Comparison of ENCODE assay signal across 32 cellular contexts in the genomic region with DNA sequence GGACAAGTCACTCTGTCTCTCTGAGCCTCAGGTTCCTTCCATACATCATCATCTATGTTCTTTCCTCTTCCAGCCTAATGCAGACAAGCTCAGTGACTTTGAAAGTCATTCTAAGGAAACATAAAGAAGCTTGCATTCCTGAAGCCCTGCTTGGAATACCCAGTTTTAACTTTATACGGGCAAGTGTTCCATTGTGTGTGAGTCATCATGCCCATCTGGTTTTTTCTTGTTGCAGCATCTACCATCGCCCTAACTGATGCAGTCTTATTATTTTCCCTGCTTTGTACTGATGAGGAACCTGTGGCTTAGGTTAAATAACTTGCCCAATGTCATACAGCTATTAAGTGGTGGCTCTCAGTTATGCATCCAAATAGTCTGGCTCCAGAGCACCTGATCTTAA.
"Had no signal": no experiment of that assay in that cellular context is flagged by ENCODE, and none has a peak within 500 bp of the region (broad histone marks: within the 10 kb centered on the region; RNA-seq: fewer than 3 reads in every experiment).

No MANE protein-coding gene starts in this region.

- H3K27me3 Mint-ChIP-seq: progenitor cell of endocrine pancreas; stimulated activated memory B cell treated with anti-CD40 and anti-IgM and Interleukin-4, amounts not matched to agents 10 μg/mL and 1 μg/mL and 100 μg/mL, for 72 hours; stimulated activated naive CD8-positive, alpha-beta T cell treated with anti-CD3 and anti-CD28 coated beads, Interleukin-15, amount 100 ng/mL, for 72 hours had no signal

- H3K4me2 ChIP-seq: neural progenitor cell, smooth muscle cell had no signal

- H2AFZ ChIP-seq: neural progenitor cell, parathyroid adenoma had no signal

- H3K27ac Mint-ChIP-seq: natural killer cell; nephron; neural progenitor cell; progenitor cell of endocrine pancreas; stimulated activated memory B cell treated with anti-CD40 and anti-IgM and Interleukin-4, amounts not matched to agents 10 μg/mL and 1 μg/mL and 100 μg/mL, for 72 hours; stimulated activated naive CD8-positive, alpha-beta T cell treated with anti-CD3 and anti-CD28 coated beads, Interleukin-15, amount 100 ng/mL, for 72 hours had no signal

- H3K9me3 ChIP-seq: ovary, psoas muscle, sigmoid colon, spleen, suprapubic skin, testis, tibial artery, transverse colon, upper lobe of left lung, vagina had no signal

- H3K36me3 ChIP-seq: neural progenitor cell, ovary, right lobe of liver, sigmoid colon, spleen, suprapubic skin, tibial artery, transverse colon, upper lobe of left lung, vagina had no signal

- ATAC-seq: natural killer cell; psoas muscle; right cardiac atrium; right lobe of liver; stimulated activated memory B cell treated with anti-CD40 and anti-IgM and Interleukin-4, amounts not matched to agents 10 μg/mL and 1 μg/mL and 100 μg/mL, for 72 hours; stimulated activated naive CD8-positive, alpha-beta T cell treated with anti-CD3 and anti-CD28 coated beads, Interleukin-15, amount 100 ng/mL, for 72 hours; stimulated activated naive CD8-positive, alpha-beta T cell treated with anti-CD3 and anti-CD28 coated beads, Interleukin-15, Interleukin-2, amounts not matched to agents 100 U/mL and 50 U/mL, for 24 hours had no signal

- H3K79me2 ChIP-seq: parathyroid adenoma had no signal

- FAIRE-seq: urothelium cell line had no signal

- H3K9me3 Mint-ChIP-seq: natural killer cell; nephron; neural progenitor cell; stimulated activated memory B cell treated with anti-CD40 and anti-IgM and Interleukin-4, amounts not matched to agents 10 μg/mL and 1 μg/mL and 100 μg/mL, for 72 hours; stimulated activated naive CD8-positive, alpha-beta T cell treated with anti-CD3 and anti-CD28 coated beads, Interleukin-15, amount 100 ng/mL, for 72 hours had no signal

- H3K9ac ChIP-seq: neural progenitor cell, parathyroid adenoma had no signal

- H3K4me3 ChIP-seq: neural progenitor cell, ovary, psoas muscle, right lobe of liver, sigmoid colon, skin epidermis, smooth muscle cell, spleen, suprapubic skin, testis, tibial artery, transverse colon, upper lobe of left lung, vagina had no signal

- H3K27ac ChIP-seq: neural progenitor cell, ovary, parathyroid adenoma, psoas muscle, right lobe of liver, sigmoid colon, skin epidermis, spleen, suprapubic skin, testis, tibial artery, transverse colon, upper lobe of left lung, vagina had no signal

- H3K4me1 Mint-ChIP-seq: natural killer cell; neural progenitor cell; stimulated activated memory B cell treated with anti-CD40 and anti-IgM and Interleukin-4, amounts not matched to agents 10 μg/mL and 1 μg/mL and 100 μg/mL, for 72 hours; stimulated activated naive CD8-positive, alpha-beta T cell treated with anti-CD3 and anti-CD28 coated beads, Interleukin-15, amount 100 ng/mL, for 72 hours had no signal

- DNase-seq: natural killer cell; occipital lobe; ovary; posterior cingulate gyrus; psoas muscle; right cardiac atrium; right lobe of liver; sigmoid colon; spleen; stimulated activated CD4-positive, alpha-beta T cell treated with anti-CD3 and anti-CD28 coated beads, Interleukin-12 subunit alpha, Interleukin-12 subunit beta, amount 100 ng/mL, for 4 hours; stimulated activated CD4-positive, alpha-beta T cell treated with anti-CD3 and anti-CD28 coated beads, Interleukin-1b, Interleukin-23, amount 100 ng/mL, for 48 hours; stimulated activated CD4-positive, alpha-beta T cell treated with anti-CD3 and anti-CD28 coated beads, Interleukin-4, amount 100 ng/mL, for 1 hour; stimulated activated CD4-positive, alpha-beta T cell treated with anti-CD3 and anti-CD28 coated beads, Interleukin-4, amount 100 ng/mL, for 4 hours; stimulated activated CD8-positive, alpha-beta memory T cell treated with anti-CD3 and anti-CD28 coated beads, Interleukin-4, amount 100 ng/mL, for 48 hours; stimulated activated naive CD4-positive, alpha-beta T cell; stimulated activated naive CD8-positive, alpha-beta T cell treated with anti-CD3 and anti-CD28 coated beads, Interleukin-15, amount 100 ng/mL, for 72 hours; stimulated activated naive CD8-positive, alpha-beta T cell treated with anti-CD3 and anti-CD28 coated beads, Interleukin-15, Interleukin-2, amounts not matched to agents 100 U/mL and 50 U/mL, for 24 hours; substantia nigra; testis; tibial artery; transverse colon; upper lobe of left lung had no signal

- H3K27me3 ChIP-seq: neural progenitor cell, ovary, right lobe of liver, sigmoid colon, suprapubic skin, testis, tibial artery, transverse colon, upper lobe of left lung, vagina had no signal

- H3K4me3 Mint-ChIP-seq: natural killer cell; nephron; neural progenitor cell; stimulated activated memory B cell treated with anti-CD40 and anti-IgM and Interleukin-4, amounts not matched to agents 10 μg/mL and 1 μg/mL and 100 μg/mL, for 72 hours; stimulated activated naive CD8-positive, alpha-beta T cell treated with anti-CD3 and anti-CD28 coated beads, Interleukin-15, amount 100 ng/mL, for 72 hours had no signal

- H3K4me1 ChIP-seq: neural progenitor cell, parathyroid adenoma, psoas muscle, right lobe of liver, sigmoid colon, spleen, suprapubic skin, testis, tibial artery, transverse colon, upper lobe of left lung, vagina had no signal

- H3K36me3 Mint-ChIP-seq: natural killer cell; neural progenitor cell; stimulated activated memory B cell treated with anti-CD40 and anti-IgM and Interleukin-4, amounts not matched to agents 10 μg/mL and 1 μg/mL and 100 μg/mL, for 72 hours had no signal
